ENCODE assay signal across 20 cellular contexts in the genomic region with DNA sequence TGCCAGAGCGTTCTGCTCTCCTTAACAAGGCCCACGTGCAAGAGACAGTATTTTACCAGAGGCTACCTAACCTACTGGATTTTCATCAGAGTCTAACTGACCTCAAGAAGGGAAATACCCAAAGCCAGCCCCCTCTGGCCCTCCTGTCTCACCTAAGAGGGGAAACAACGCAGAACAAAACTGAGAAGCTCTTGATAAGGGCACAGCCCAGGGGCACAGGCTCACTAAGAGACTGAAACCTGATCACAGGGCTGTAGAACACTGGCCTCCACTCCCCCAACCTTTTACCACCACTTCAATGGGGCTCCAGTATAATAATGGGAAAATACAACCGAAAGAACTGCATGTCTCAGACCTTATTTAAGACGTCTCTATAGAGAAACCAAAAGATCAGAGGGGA.
DNase-seq lines count a peak whose midpoint lies in the region; ATAC-seq, FAIRE-seq and TF ChIP-seq lines count a peak whose summit lies in the region.
"Had no signal": no experiment of that assay in that cellular context is flagged by ENCODE, and none has a peak within 500 bp of the region (broad histone marks: within the 10 kb centered on the region; RNA-seq: fewer than 3 reads in every experiment).

No MANE protein-coding gene starts in this region.

- H3K4me2 ChIP-seq in PC-3 (ENCODE audit: low read length): no peak overlapping the region

- no peak overlapping the region for H3K9ac ChIP-seq in PC-3 (ENCODE audit: low read length)

- H3K36me3 ChIP-seq in small intestine (ENCODE audit: control insufficient read depth in 2 of 2, insufficient read depth in 2 of 2, low read length in 2 of 2) (no peaks in the 10 kb centered on the region), PC-3 (ENCODE audit: low read depth, low read length) (no peaks in the 10 kb centered on the region)
- H3K36me3 ChIP-seq: spleen had no signal

- H3K27ac ChIP-seq in small intestine (ENCODE audit: low read depth in 1 of 2, low read length in 1 of 2) (peak overlapping the region in 1 of 2 donors; percentile 31), PC-3 (ENCODE audit: low read length) (no peak overlapping the region)
- H3K27ac ChIP-seq: spleen had no signal

- DNase-seq in left kidney (ENCODE audit: low read depth, low spot score): peak; percentile 63
- no peak for DNase-seq in iPS-NIHi7 (ENCODE audit: extremely low spot score)
- no peak for DNase-seq in NCI-H1048 (lab: John Stamatoyannopoulos, UW)
- DNase-seq in small intestine: no peak
- no peak for DNase-seq in PC-3
- DNase-seq: activated CD4-positive, alpha-beta T cell treated with anti-CD3 and anti-CD28 coated beads, Interleukin-2, amount 10 ng/mL, durations not matched to agents 24 days and 14 days; activated CD8-positive, alpha-beta memory T cell treated with anti-CD3 and anti-CD28 coated beads, Interleukin-2, amount 50 U/mL, for 4 hours; activated gamma-delta T cell; CD8-positive, alpha-beta T cell; NCI-H1417 treated with DMSO at 0.1 percent for 48 hours; NCI-H226; spleen; stimulated activated CD8-positive, alpha-beta memory T cell treated with anti-CD3 and anti-CD28 coated beads, Interleukin-4, amount 100 ng/mL, for 48 hours; substantia nigra; SW 1271 had no signal

- no peaks in the 10 kb centered on the region for H3K9me2 ChIP-seq in PC-3 (replicated peaks; ENCODE audit: low read length)

- H3K4me1 ChIP-seq in small intestine (ENCODE audit: control insufficient read depth in 2 of 2, insufficient read depth in 1 of 2, low read depth in 1 of 2, low read length in 1 of 2) (no peaks in the 10 kb centered on the region), PC-3 (ENCODE audit: insufficient read depth, low read length) (no peaks in the 10 kb centered on the region)
- H3K4me1 ChIP-seq: spleen had no signal

- no peaks in the 10 kb centered on the region for H4K20me1 ChIP-seq in PC-3 (ENCODE audit: low read length)

- H3K27me3 ChIP-seq in small intestine (ENCODE audit: control insufficient read depth in 2 of 2, insufficient read depth in 2 of 2, low read length in 2 of 2) (peaks cover 0 to 3% of the 10 kb centered on the region in 2 donors), PC-3 (ENCODE audit: low read length) (0 out of 2 replicates have a peak, but pooled peaks cover 2% of the 10 kb centered on the region)

- CTCF ChIA-PET in PC-3 (lab: Charles Lee): no interaction called here

- H3K9me3 ChIP-seq in small intestine (ENCODE audit: control insufficient read depth, low read depth) (no peaks in the 10 kb centered on the region), PC-3 (ENCODE audit: low read length) (no peaks in the 10 kb centered on the region)

- ATAC-seq in GM18502 (IDR thresholded peaks at IDR 0.05; ENCODE audit: poor library complexity, unreplicated experiment) (peak; percentile 65), GM19395 (IDR thresholded peaks at IDR 0.05; ENCODE audit: unreplicated experiment) (peak; percentile 85), HG02798 (IDR thresholded peaks at IDR 0.05; ENCODE audit: poor library complexity, unreplicated experiment) (peak; percentile 87), PC-3 (no peak)
- ATAC-seq: CD8-positive, alpha-beta T cell; left lobe of liver had no signal

- H3K4me3 ChIP-seq in small intestine (ENCODE audit: low read depth in 1 of 2, low read length in 2 of 2) (no peak overlapping the region), PC-3 (ENCODE audit: low read length) (no peak overlapping the region)
- H3K4me3 ChIP-seq: spleen had no signal

- no peaks in the 10 kb centered on the region for H3K79me2 ChIP-seq in PC-3 (ENCODE audit: low read length)

- intact Hi-C loops in PC-3 (cut with micrococcal nuclease): no loop called here

- H2AFZ ChIP-seq in PC-3 (ENCODE audit: low read length): no peak overlapping the region

- POLR2A ChIA-PET in PC-3 (lab: Charles Lee; ENCODE audit: unreplicated experiment): no interaction called here

- 64 to 72% (median 70%) methylated on average over 5 of the region's 5 CpGs for WGBS in small intestine, 3 donors

- H3F3A ChIP-seq in PC-3 (ENCODE audit: low read length, unreplicated experiment): no peaks in the 10 kb centered on the region

- no TSS peak for BruUV-seq in PC-3 (replicated peaks; lab: Mats Ljungman, UMichigan)

- FAIRE-seq in small intestine (lab: Jason Lieb, UNC): no peak
- FAIRE-seq: H1 had no signal

- no peak for TF ChIP-seq CTCF in PC-3 (conservative IDR thresholded peaks at IDR 0.05; ENCODE audit: low read depth, low read length)
